1 cellular context compared by ENCODE assay signal in the genomic region with DNA sequence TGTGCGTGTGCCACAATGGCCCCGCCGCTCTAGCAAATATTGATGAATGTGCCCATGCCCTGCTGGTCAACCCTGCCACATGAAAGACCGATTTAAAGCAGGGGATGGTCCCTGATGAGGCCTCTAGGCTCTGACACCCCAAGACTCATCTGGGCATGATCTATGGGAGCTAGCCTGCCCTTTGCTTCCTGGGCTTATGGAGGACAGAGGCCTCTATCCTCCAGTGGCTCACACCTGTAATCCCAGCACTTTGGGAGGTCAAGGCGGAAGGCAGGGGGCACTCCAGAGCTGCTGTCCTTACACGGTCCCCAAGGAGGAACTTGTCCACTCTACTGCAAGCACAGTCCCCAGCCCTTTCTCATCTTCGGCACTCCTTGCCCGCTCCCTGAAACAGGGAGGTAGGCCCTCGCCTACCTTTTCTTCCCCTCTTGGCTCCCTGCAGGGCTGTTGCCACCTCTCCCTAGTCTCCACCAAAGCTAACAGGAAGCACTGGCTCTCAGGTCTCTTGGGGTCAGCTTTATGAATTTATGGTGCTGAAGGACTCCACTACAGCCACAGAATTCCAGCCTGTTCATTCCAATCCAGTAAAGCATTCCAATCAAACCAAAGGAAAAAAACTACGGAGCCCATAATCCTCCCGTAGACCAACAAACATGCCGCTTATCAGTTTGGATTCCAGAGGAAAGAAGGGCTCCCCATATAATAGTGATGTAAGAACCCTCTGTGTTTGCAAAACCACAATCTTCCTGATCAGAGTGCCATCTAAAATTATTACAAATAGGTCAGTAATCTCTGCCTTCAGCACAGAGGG.
A peak's percentile ranks its signal among the peaks of the same experiment; 100 is the strongest.
TF ChIP-seq lines count a peak whose summit lies in the region.

No MANE protein-coding gene starts in this region.

TF ChIP-seq in HepG2, 621 proteins besides CTCF, POLR2A, EP300 and RAD21 (continued from another document and continues in another):
- TF ChIP-seq, protein P1, sequence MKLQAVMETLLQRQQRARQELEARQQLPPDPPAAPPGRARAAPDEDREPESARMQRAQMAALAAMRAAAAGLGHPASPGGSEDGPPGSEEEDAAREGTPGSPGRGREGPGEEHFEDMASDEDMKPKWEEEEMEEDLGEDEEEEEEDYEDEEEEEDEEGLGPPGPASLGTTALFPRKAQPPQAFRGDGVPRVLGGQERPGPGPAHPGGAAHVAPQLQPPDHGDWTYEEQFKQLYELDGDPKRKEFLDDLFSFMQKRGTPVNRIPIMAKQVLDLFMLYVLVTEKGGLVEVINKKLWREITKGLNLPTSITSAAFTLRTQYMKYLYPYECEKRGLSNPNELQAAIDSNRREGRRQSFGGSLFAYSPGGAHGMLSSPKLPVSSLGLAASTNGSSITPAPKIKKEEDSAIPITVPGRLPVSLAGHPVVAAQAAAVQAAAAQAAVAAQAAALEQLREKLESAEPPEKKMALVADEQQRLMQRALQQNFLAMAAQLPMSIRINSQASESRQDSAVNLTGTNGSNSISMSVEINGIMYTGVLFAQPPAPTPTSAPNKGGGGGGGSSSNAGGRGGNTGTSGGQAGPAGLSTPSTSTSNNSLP (IDR thresholded peaks at IDR 0.05; ENCODE audit: low read depth, low read length): peak; percentile 66
- TF ChIP-seq ATF1 (CRISPR knock-in tag; IDR thresholded peaks at IDR 0.05): no peak
- no peak for TF ChIP-seq ZZZ3 (CRISPR knock-in tag; IDR thresholded peaks at IDR 0.05; ENCODE audit: borderline replicate concordance)
- no peak for TF ChIP-seq SMAD9 (CRISPR knock-in tag; IDR thresholded peaks at IDR 0.05)
- TF ChIP-seq SOX13 (IDR thresholded peaks at IDR 0.05): no peak
- TF ChIP-seq SOX13 (CRISPR knock-in tag; conservative IDR thresholded peaks at IDR 0.05 in 1 of 2, IDR thresholded peaks at IDR 0.05 in 1 of 2): peak in 1 of 2 experiments; percentile 50; a peak in 1 of 4 replicates
- TF ChIP-seq DR1 (CRISPR knock-in tag; IDR thresholded peaks at IDR 0.05): no peak
- TF ChIP-seq ZNF329 (CRISPR knock-in tag; IDR thresholded peaks at IDR 0.05; ENCODE audit: low read depth): no peak
- no peak for TF ChIP-seq FOXK1 (CRISPR knock-in tag; IDR thresholded peaks at IDR 0.05; ENCODE audit: borderline replicate concordance, low read depth)
- no peak for TF ChIP-seq FOSL1 (CRISPR knock-in tag; IDR thresholded peaks at IDR 0.05; ENCODE audit: borderline replicate concordance)
- no peak for TF ChIP-seq ISL2 (CRISPR knock-in tag; IDR thresholded peaks at IDR 0.05)
- no peak for TF ChIP-seq ZC3H4 (CRISPR knock-in tag; IDR thresholded peaks at IDR 0.05; ENCODE audit: borderline replicate concordance)
- TF ChIP-seq GATA4 (IDR thresholded peaks at IDR 0.05; ENCODE audit: borderline replicate concordance, low read depth): peak; percentile 20; the same call in 1 of the 2 replicates
- no peak for TF ChIP-seq ZNF44 (CRISPR knock-in tag; IDR thresholded peaks at IDR 0.05)
- no peak for TF ChIP-seq MTA3 (CRISPR knock-in tag; IDR thresholded peaks at IDR 0.05)
- TF ChIP-seq ZNF670 (CRISPR knock-in tag; IDR thresholded peaks at IDR 0.05; ENCODE audit: borderline replicate concordance): no peak
- TF ChIP-seq ZNF644 (CRISPR knock-in tag; IDR thresholded peaks at IDR 0.05; ENCODE audit: low read depth): peak; percentile 30; the same call in 1 of the 2 replicates
- TF ChIP-seq GTF2F1 (IDR thresholded peaks at IDR 0.05; ENCODE audit: low read length): no peak
- no peak for TF ChIP-seq ZNF234 (CRISPR knock-in tag; conservative IDR thresholded peaks at IDR 0.05)
- no peak for TF ChIP-seq MEIS2 (CRISPR knock-in tag; IDR thresholded peaks at IDR 0.05)
- TF ChIP-seq POLR2G (IDR thresholded peaks at IDR 0.05; ENCODE audit: low read depth, low read length): peak; percentile 52; the same call in 1 of the 2 replicates
- TF ChIP-seq ZNF746 (CRISPR knock-in tag; IDR thresholded peaks at IDR 0.05): no peak
- TF ChIP-seq, protein P2, sequence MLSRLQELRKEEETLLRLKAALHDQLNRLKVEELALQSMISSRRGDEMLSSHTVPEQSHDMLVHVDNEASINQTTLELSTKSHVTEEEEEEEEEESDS (CRISPR knock-in tag; IDR thresholded peaks at IDR 0.05; ENCODE audit: borderline replicate concordance): no peak
- TF ChIP-seq MBNL3 (CRISPR knock-in tag; conservative IDR thresholded peaks at IDR 0.05): no peak
- TF ChIP-seq ZFP37 (CRISPR knock-in tag; IDR thresholded peaks at IDR 0.05; ENCODE audit: borderline replicate concordance): 0 out of 2 replicates have a peak, but pooled peaks have one; percentile 53
- TF ChIP-seq ZBTB20 (CRISPR knock-in tag; IDR thresholded peaks at IDR 0.05; ENCODE audit: borderline replicate concordance, low read depth): no peak
- no peak for TF ChIP-seq GZF1 (CRISPR knock-in tag; IDR thresholded peaks at IDR 0.05)
- no peak for TF ChIP-seq ARID2 (CRISPR knock-in tag; IDR thresholded peaks at IDR 0.05; ENCODE audit: borderline replicate concordance)
- TF ChIP-seq, protein P3, sequence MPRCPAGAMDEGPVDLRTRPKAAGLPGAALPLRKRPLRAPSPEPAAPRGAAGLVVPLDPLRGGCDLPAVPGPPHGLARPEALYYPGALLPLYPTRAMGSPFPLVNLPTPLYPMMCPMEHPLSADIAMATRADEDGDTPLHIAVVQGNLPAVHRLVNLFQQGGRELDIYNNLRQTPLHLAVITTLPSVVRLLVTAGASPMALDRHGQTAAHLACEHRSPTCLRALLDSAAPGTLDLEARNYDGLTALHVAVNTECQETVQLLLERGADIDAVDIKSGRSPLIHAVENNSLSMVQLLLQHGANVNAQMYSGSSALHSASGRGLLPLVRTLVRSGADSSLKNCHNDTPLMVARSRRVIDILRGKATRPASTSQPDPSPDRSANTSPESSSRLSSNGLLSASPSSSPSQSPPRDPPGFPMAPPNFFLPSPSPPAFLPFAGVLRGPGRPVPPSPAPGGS (CRISPR knock-in tag; IDR thresholded peaks at IDR 0.05): no peak
- TF ChIP-seq, protein P4, sequence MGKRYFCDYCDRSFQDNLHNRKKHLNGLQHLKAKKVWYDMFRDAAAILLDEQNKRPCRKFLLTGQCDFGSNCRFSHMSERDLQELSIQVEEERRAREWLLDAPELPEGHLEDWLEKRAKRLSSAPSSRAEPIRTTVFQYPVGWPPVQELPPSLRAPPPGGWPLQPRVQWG (CRISPR knock-in tag; IDR thresholded peaks at IDR 0.05; ENCODE audit: borderline replicate concordance, low read depth): no peak
- TF ChIP-seq, protein P5, sequence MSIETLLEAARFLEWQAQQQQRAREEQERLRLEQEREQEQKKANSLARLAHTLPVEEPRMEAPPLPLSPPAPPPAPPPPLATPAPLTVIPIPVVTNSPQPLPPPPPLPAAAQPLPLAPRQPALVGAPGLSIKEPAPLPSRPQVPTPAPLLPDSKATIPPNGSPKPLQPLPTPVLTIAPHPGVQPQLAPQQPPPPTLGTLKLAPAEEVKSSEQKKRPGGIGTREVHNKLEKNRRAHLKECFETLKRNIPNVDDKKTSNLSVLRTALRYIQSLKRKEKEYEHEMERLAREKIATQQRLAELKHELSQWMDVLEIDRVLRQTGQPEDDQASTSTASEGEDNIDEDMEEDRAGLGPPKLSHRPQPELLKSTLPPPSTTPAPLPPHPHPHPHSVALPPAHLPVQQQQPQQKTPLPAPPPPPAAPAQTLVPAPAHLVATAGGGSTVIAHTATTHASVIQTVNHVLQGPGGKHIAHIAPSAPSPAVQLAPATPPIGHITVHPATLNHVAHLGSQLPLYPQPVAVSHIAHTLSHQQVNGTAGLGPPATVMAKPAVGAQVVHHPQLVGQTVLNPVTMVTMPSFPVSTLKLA (IDR thresholded peaks at IDR 0.05): no peak
- no peak for TF ChIP-seq HES4 (CRISPR knock-in tag; IDR thresholded peaks at IDR 0.05; ENCODE audit: borderline replicate concordance)
- TF ChIP-seq, protein P6, sequence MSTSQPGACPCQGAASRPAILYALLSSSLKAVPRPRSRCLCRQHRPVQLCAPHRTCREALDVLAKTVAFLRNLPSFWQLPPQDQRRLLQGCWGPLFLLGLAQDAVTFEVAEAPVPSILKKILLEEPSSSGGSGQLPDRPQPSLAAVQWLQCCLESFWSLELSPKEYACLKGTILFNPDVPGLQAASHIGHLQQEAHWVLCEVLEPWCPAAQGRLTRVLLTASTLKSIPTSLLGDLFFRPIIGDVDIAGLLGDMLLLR (CRISPR knock-in tag; IDR thresholded peaks at IDR 0.05): no peak
- no peak for TF ChIP-seq HDAC2 (CRISPR knock-in tag; IDR thresholded peaks at IDR 0.05)
- TF ChIP-seq ZNF550 (CRISPR knock-in tag; IDR thresholded peaks at IDR 0.05; ENCODE audit: borderline replicate concordance): 0 out of 2 replicates have a peak, but pooled peaks have one; percentile 26
- no peak for TF ChIP-seq ELF4 (CRISPR knock-in tag; IDR thresholded peaks at IDR 0.05; ENCODE audit: borderline replicate concordance)
- no peak for TF ChIP-seq POLR2AphosphoS2 (IDR thresholded peaks at IDR 0.05; ENCODE audit: low read depth, low read length)
- TF ChIP-seq HNF4G (IDR thresholded peaks at IDR 0.05; ENCODE audit: borderline replicate concordance, low read depth, low read length): 0 out of 2 replicates have a peak, but pooled peaks have one; percentile 40
- TF ChIP-seq HNF4G (CRISPR knock-in tag; IDR thresholded peaks at IDR 0.05; ENCODE audit: borderline replicate concordance, low read depth): peak; percentile 63; the same call in 1 of the 2 replicates
- TF ChIP-seq ZKSCAN1 (IDR thresholded peaks at IDR 0.05; ENCODE audit: low read length): no peak
- peak; percentile 92 for TF ChIP-seq ZNF567 (CRISPR knock-in tag; IDR thresholded peaks at IDR 0.05; ENCODE audit: borderline replicate concordance)
- no peak for TF ChIP-seq ERF (CRISPR knock-in tag; IDR thresholded peaks at IDR 0.05)
- TF ChIP-seq KAT8 (CRISPR knock-in tag; IDR thresholded peaks at IDR 0.05): no peak
- TF ChIP-seq ZNF251 (CRISPR knock-in tag; IDR thresholded peaks at IDR 0.05): no peak
- TF ChIP-seq ZNF816 (CRISPR knock-in tag; IDR thresholded peaks at IDR 0.05; ENCODE audit: borderline replicate concordance): no peak
- peak; percentile 92 for TF ChIP-seq SSRP1 (CRISPR knock-in tag; IDR thresholded peaks at IDR 0.05)
- TF ChIP-seq PRPF4 (IDR thresholded peaks at IDR 0.05; ENCODE audit: low read depth, low read length, poor library complexity, severe bottlenecking): no peak
- TF ChIP-seq ATM (IDR thresholded peaks at IDR 0.05; ENCODE audit: borderline replicate concordance): no peak
- TF ChIP-seq ZNF207 (IDR thresholded peaks at IDR 0.05; ENCODE audit: borderline replicate concordance): no peak
- TF ChIP-seq, protein P7, sequence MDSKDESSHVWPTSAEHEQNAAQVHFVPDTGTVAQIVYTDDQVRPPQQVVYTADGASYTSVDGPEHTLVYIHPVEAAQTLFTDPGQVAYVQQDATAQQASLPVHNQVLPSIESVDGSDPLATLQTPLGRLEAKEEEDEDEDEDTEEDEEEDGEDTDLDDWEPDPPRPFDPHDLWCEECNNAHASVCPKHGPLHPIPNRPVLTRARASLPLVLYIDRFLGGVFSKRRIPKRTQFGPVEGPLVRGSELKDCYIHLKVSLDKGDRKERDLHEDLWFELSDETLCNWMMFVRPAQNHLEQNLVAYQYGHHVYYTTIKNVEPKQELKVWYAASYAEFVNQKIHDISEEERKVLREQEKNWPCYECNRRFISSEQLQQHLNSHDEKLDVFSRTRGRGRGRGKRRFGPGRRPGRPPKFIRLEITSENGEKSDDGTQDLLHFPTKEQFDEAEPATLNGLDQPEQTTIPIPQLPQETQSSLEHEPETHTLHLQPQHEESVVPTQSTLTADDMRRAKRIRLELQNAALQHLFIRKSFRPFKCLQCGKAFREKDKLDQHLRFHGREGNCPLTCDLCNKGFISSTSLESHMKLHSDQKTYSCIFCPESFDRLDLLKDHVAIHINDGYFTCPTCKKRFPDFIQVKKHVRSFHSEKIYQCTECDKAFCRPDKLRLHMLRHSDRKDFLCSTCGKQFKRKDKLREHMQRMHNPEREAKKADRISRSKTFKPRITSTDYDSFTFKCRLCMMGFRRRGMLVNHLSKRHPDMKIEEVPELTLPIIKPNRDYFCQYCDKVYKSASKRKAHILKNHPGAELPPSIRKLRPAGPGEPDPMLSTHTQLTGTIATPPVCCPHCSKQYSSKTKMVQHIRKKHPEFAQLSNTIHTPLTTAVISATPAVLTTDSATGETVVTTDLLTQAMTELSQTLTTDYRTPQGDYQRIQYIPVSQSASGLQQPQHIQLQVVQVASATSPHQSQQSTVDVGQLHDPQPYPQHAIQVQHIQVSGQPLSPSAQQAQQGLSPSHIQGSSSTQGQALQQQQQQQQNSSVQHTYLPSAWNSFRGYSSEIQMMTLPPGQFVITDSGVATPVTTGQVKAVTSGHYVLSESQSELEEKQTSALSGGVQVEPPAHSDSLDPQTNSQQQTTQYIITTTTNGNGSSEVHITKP (CRISPR knock-in tag; IDR thresholded peaks at IDR 0.05; ENCODE audit: low read depth): peak; percentile 39
- TF ChIP-seq PITX1 (CRISPR knock-in tag; IDR thresholded peaks at IDR 0.05): no peak
- no peak; the same call in 1 of the 2 replicates for TF ChIP-seq SALL2 (CRISPR knock-in tag; IDR thresholded peaks at IDR 0.05)
- no peak; the same call in 1 of the 2 replicates for TF ChIP-seq KMT2B (CRISPR knock-in tag; IDR thresholded peaks at IDR 0.05)
- TF ChIP-seq NFRKB (IDR thresholded peaks at IDR 0.05): no peak
- TF ChIP-seq CEBPB (IDR thresholded peaks at IDR 0.05; ENCODE audit: borderline replicate concordance, low read depth, low read length): peak; percentile 86
- TF ChIP-seq, protein P8, sequence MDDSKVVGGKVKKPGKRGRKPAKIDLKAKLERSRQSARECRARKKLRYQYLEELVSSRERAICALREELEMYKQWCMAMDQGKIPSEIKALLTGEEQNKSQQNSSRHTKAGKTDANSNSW (CRISPR knock-in tag; IDR thresholded peaks at IDR 0.05; ENCODE audit: borderline replicate concordance): no peak
- no peak; the same call in 1 of the 2 replicates for TF ChIP-seq NFKB2 (CRISPR knock-in tag; IDR thresholded peaks at IDR 0.05; ENCODE audit: borderline replicate concordance)
- peak; percentile 65; the same call in 1 of the 2 replicates for TF ChIP-seq ELF3 (CRISPR knock-in tag; IDR thresholded peaks at IDR 0.05)
- no peak for TF ChIP-seq ARNT (IDR thresholded peaks at IDR 0.05)
- TF ChIP-seq MIER2 (CRISPR knock-in tag; IDR thresholded peaks at IDR 0.05): no peak
- no peak for TF ChIP-seq IRX3 (CRISPR knock-in tag; IDR thresholded peaks at IDR 0.05; ENCODE audit: borderline replicate concordance, low read depth)
- peak; percentile 72; the same call in 1 of the 2 replicates for TF ChIP-seq ZMYM2 (CRISPR knock-in tag; IDR thresholded peaks at IDR 0.05)
- TF ChIP-seq, protein P9, sequence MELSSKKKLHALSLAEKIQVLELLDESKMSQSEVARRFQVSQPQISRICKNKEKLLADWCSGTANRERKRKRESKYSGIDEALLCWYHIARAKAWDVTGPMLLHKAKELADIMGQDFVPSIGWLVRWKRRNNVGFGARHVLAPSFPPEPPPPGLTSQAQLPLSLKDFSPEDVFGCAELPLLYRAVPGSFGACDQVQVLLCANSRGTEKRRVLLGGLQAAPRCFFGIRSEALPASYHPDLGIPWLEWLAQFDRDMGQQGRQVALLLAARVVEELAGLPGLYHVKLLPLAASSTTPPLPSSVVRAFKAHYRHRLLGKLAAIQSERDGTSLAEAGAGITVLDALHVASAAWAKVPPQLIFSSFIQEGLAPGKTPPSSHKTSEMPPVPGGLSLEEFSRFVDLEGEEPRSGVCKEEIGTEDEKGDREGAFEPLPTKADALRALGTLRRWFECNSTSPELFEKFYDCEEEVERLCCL (CRISPR knock-in tag; IDR thresholded peaks at IDR 0.05; ENCODE audit: borderline replicate concordance): no peak
- TF ChIP-seq, protein P10, sequence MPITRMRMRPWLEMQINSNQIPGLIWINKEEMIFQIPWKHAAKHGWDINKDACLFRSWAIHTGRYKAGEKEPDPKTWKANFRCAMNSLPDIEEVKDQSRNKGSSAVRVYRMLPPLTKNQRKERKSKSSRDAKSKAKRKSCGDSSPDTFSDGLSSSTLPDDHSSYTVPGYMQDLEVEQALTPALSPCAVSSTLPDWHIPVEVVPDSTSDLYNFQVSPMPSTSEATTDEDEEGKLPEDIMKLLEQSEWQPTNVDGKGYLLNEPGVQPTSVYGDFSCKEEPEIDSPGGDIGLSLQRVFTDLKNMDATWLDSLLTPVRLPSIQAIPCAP (CRISPR knock-in tag; IDR thresholded peaks at IDR 0.05; ENCODE audit: low read depth): no peak
